Comparison of ENCODE assay signal across 9 cellular contexts in genomic region chr3:138367912-138368311, GRCh38. TPM values are rescaled to one million over a fixed set of nuclear protein-coding genes. Genes with fewer than 3 reads are reported as not detected.
DNase-seq lines count a peak whose midpoint lies in the region; ATAC-seq, FAIRE-seq and TF ChIP-seq lines count a peak whose summit lies in the region.
"Had no signal": no experiment of that assay in that cellular context is flagged by ENCODE, and none has a peak within 500 bp of the region (broad histone marks: within the 10 kb centered on the region; RNA-seq: fewer than 3 reads in every experiment).

No MANE protein-coding gene starts in this region.

- no peak overlapping the region for H2AFZ ChIP-seq in astrocyte (ENCODE audit: low read depth, low read length)

- H3K27ac Mint-ChIP-seq in astrocyte (ENCODE audit: unreplicated experiment), result no peak overlapping the region

- H3K4me1 Mint-ChIP-seq in astrocyte (ENCODE audit: low read depth, unreplicated experiment), result peaks cover 8% of the 10 kb centered on the region

- ATAC-seq in HG02763 (IDR thresholded peaks at IDR 0.05; ENCODE audit: unreplicated experiment), result no peak

- H3K4me3 Mint-ChIP-seq in astrocyte (ENCODE audit: unreplicated experiment), result no peak overlapping the region

- peaks cover 57% of the 10 kb centered on the region for H4K20me1 ChIP-seq in astrocyte (ENCODE audit: insufficient read depth, low read length)

- DNase-seq in NAMALWA (ENCODE audit: low spot score), result peak; percentile 11
- DNase-seq in astrocyte (ENCODE audit: low read depth), result peak; percentile 29
- DNase-seq in iPS-NIHi7 (ENCODE audit: extremely low spot score), result peak; percentile 35
- no peak for DNase-seq in NCI-H2171 treated with DMSO at 0.1 percent for 48 hours (lab: John Stamatoyannopoulos, UW)
- DNase-seq in NCI-H1048 (lab: John Stamatoyannopoulos, UW), result no peak
- DNase-seq: HCEC 1CT, NCI-H774 had no signal

- H3K27ac ChIP-seq in astrocyte (ENCODE audit: low read depth, low read length), result no peak overlapping the region
- H3K27ac ChIP-seq in subcutaneous abdominal adipose tissue (ENCODE audit: low read depth, low read length), result peak overlapping the region; percentile 79

- peaks cover 13% of the 10 kb centered on the region for H3K36me3 Mint-ChIP-seq in astrocyte (ENCODE audit: low read depth, unreplicated experiment)

- H3K4me3 ChIP-seq in astrocyte (ENCODE audit: insufficient read depth, low read depth, low read length), result no peak overlapping the region
- H3K4me3 ChIP-seq in subcutaneous abdominal adipose tissue (ENCODE audit: low read depth in 1 of 5, low read length in 5 of 5), result no peak overlapping the region

- H3K9me3 ChIP-seq in astrocyte (ENCODE audit: insufficient read depth, low read depth, low read length) (no peaks in the 10 kb centered on the region), subcutaneous abdominal adipose tissue (ENCODE audit: control insufficient read depth in 5 of 5, low read length in 5 of 5) (no peaks in the 10 kb centered on the region)

- no peak overlapping the region for H3K4me2 ChIP-seq in astrocyte (ENCODE audit: low read length)

- no peaks in the 10 kb centered on the region for H3K27me3 ChIP-seq in astrocyte (ENCODE audit: insufficient read depth, low read length)
- no peaks in the 10 kb centered on the region for H3K27me3 ChIP-seq in subcutaneous abdominal adipose tissue (ENCODE audit: control insufficient read depth in 5 of 5, insufficient read depth in 4 of 5, low read length in 5 of 5)

- TF ChIP-seq CTCF in astrocyte (IDR thresholded peaks at IDR 0.05; ENCODE audit: insufficient read depth, low read depth, low read length), result no peak

- H3K79me2 ChIP-seq in astrocyte (ENCODE audit: insufficient read depth, low read length), result peaks cover 4% of the 10 kb centered on the region

- no peaks in the 10 kb centered on the region for H3K4me1 ChIP-seq in astrocyte (ENCODE audit: insufficient read depth, low read length)
- peaks cover 17 to 90% (median 71%) of the 10 kb centered on the region in 5 donors for H3K4me1 ChIP-seq in subcutaneous abdominal adipose tissue (ENCODE audit: control insufficient read depth in 5 of 5, insufficient read depth in 5 of 5, low read length in 5 of 5)

- no peak for FAIRE-seq in astrocyte (lab: Jason Lieb, UNC)

- H3K36me3 ChIP-seq in astrocyte (ENCODE audit: insufficient read depth, low read length), result no peaks in the 10 kb centered on the region
- peaks cover 0 to 5% (median under 1%) of the 10 kb centered on the region in 5 donors for H3K36me3 ChIP-seq in subcutaneous abdominal adipose tissue (ENCODE audit: control insufficient read depth in 5 of 5, insufficient read depth in 5 of 5, low read length in 5 of 5)

- peaks cover 2% of the 10 kb centered on the region for H3K27me3 Mint-ChIP-seq in astrocyte (ENCODE audit: low read depth, unreplicated experiment)

- H3K9ac ChIP-seq in astrocyte (ENCODE audit: low read length) (no peak overlapping the region), subcutaneous abdominal adipose tissue (ENCODE audit: low read length in 5 of 5) (peak overlapping the region in 1 of 5 donors; percentile 17)

- no peaks in the 10 kb centered on the region for H3K9me3 Mint-ChIP-seq in astrocyte (ENCODE audit: unreplicated experiment)

RNA-seq across cellular contexts. Expression of gene MRAS, which starts 19.5 kb away (rescaled TPM):
- 55.4 and 81.8 TPM in 2 replicates for total RNA-seq in astrocyte

RNA-seq across cellular contexts. Expression of gene NME9, which starts 38.3 kb away (rescaled TPM):
- 0.54 and 0.62 TPM in 2 replicates for total RNA-seq in astrocyte

Comparison
In these comparisons a context has a peak if more than half of its experiments do, and no peak if none do; other contexts are left out.
1. DNase-seq: peak in NAMALWA (single experiment), astrocyte (single experiment) and iPS-NIHi7 (single experiment); none in NCI-H2171 treated with DMSO at 0.1 percent for 48 hours (single experiment) and NCI-H1048 (single experiment).